In genomic region chr7:65968256-65969185, GRCh38 we compare ENCODE assay signal across 21 cellular contexts.
"Had no signal": no experiment of that assay in that cellular context is flagged by ENCODE, and none has a peak within 500 bp of the region (broad histone marks: within the 10 kb centered on the region; RNA-seq: fewer than 3 reads in every experiment).

No MANE protein-coding gene starts in this region.

- H3K4me3 ChIP-seq: left lung, psoas muscle, right atrium auricular region, thyroid gland had no signal

- ATAC-seq: activated CD4-positive, alpha-beta T cell treated with anti-CD3 and anti-CD28 coated beads for 36 hours; activated T-cell treated with anti-CD3 and anti-CD28 coated beads, Interleukin-2, amount 50 U/mL, for 72 hours; foreskin keratinocyte; left lung; natural killer cell; psoas muscle had no signal

- DNase-seq: activated B cell treated with CpG ODN at 0.5 μM for 24 hours; activated CD4-positive, alpha-beta T cell treated with anti-CD3 and anti-CD28 coated beads for 36 hours; activated CD4-positive, alpha-beta T cell treated with anti-CD3 and anti-CD28 coated beads, Interleukin-2, amount 50 U/mL, for 4 hours; activated CD8-positive, alpha-beta memory T cell treated with anti-CD3 and anti-CD28 coated beads, Interleukin-2, amount 50 U/mL, for 48 hours; activated gamma-delta T cell; activated naive CD8-positive, alpha-beta T cell treated with anti-CD3 and anti-CD28 coated beads, Interleukin-2, amount 10 ng/mL, durations not matched to agents 7 days and 5 days; activated T-cell treated with anti-CD3 and anti-CD28 coated beads, Interleukin-2, amount 50 U/mL, for 72 hours; amygdala; effector CD8-positive, alpha-beta T cell; foreskin keratinocyte; left lung; midbrain; natural killer cell; psoas muscle; stimulated activated CD4-positive, alpha-beta T cell treated with anti-CD3 and anti-CD28 coated beads, Interleukin-2, amount 100 ng/mL, for 24 hours; stimulated activated naive CD4-positive, alpha-beta T cell treated with Interleukin-2 at 50 U/mL for 16 hours; substantia nigra; thyroid gland had no signal

- H3K9me3 Mint-ChIP-seq: activated B cell treated with CpG ODN at 0.5 μM for 24 hours; activated naive CD8-positive, alpha-beta T cell treated with anti-CD3 and anti-CD28 coated beads, Interleukin-2, amount 10 ng/mL, durations not matched to agents 7 days and 5 days; activated T-cell treated with anti-CD3 and anti-CD28 coated beads, Interleukin-2, amount 50 U/mL, for 72 hours; dendritic cell treated with granulocyte-macrophage colony-stimulating factor and Interleukin-4, amounts not matched to agents 40 ng/mL and 50 ng/mL, for 4 days; natural killer cell; T-helper 1 cell treated with Interleukin-12 subunit alpha and Interleukin-12 subunit beta and Interleukin-4 antibody, amounts not matched to agents 30 μg/mL and 1 μg/mL, for 36 hours had no signal

- H3K9me3 ChIP-seq: left lung, psoas muscle, right atrium auricular region, thyroid gland had no signal

- H3K27ac Mint-ChIP-seq: activated B cell treated with CpG ODN at 0.5 μM for 24 hours; activated naive CD8-positive, alpha-beta T cell treated with anti-CD3 and anti-CD28 coated beads, Interleukin-2, amount 10 ng/mL, durations not matched to agents 7 days and 5 days; activated T-cell treated with anti-CD3 and anti-CD28 coated beads, Interleukin-2, amount 50 U/mL, for 72 hours; dendritic cell treated with granulocyte-macrophage colony-stimulating factor and Interleukin-4, amounts not matched to agents 40 ng/mL and 50 ng/mL, for 4 days; T-helper 1 cell treated with Interleukin-12 subunit alpha and Interleukin-12 subunit beta and Interleukin-4 antibody, amounts not matched to agents 30 μg/mL and 1 μg/mL, for 36 hours had no signal

- H3K27me3 ChIP-seq: foreskin keratinocyte, left lung, right atrium auricular region, thyroid gland had no signal

- H3K27ac ChIP-seq: foreskin keratinocyte, left lung, psoas muscle, right atrium auricular region, thyroid gland had no signal

- H3K4me1 ChIP-seq: foreskin keratinocyte, left lung, psoas muscle, right atrium auricular region, thyroid gland had no signal
